ENCODE assay signal across 8 cellular contexts in the genomic region with DNA sequence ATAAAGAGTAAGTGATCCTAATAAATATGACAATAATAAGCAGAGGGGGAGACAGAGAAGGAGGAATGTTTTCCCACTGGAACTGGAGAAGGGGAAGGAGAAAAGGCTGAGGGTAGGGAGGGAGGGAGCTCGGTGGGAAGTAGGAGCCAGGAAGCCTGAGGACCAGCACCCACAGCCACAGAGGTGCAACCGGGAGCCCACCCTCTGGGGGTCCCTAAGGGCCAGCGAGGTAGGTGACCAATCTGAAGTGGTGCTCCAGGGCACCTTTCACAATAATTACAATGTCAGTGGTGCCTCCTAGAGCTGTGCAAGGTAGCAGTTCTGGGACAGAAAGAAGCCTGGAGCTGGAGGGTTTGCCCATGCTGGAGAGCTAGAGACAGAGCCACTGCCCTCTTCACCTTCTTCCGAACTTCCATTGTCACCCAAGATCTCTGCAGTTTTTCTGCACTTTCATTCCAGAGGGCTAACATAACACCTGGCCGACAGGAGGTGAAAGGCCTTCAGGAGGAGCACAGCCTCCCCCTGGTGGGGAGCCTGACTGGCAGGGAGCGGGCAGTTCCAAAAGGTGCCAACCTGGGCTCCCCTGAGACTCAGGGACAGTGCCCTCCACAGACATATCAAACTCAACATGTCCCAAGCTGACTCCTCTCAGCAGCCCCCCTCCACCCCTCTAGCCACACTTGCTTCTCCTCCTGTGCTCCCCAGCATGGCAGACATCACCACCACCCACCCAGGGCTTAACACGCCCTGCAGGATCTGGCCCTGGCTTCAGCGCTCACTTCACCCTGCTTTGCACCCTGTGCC. TPM values are rescaled to one million over a fixed set of nuclear protein-coding genes. Genes with fewer than 3 reads are reported as not detected.
DNase-seq lines count a peak whose midpoint lies in the region; ATAC-seq and TF ChIP-seq lines count a peak whose summit lies in the region.

No MANE protein-coding gene starts in this region.

- no peak for ATAC-seq in GM19395 (IDR thresholded peaks at IDR 0.05; ENCODE audit: unreplicated experiment)

- TF ChIP-seq CTCF in A673 (conservative IDR thresholded peaks at IDR 0.05; ENCODE audit: low read depth, low read length): 0 out of 2 replicates have a peak, but pooled peaks have one; percentile 19
- peak; percentile 55 for TF ChIP-seq CTCF in GM12865 (IDR thresholded peaks at IDR 0.05; ENCODE audit: insufficient read depth, low read depth, low read length, missing control alignments)

- DNase-seq in A673 (ENCODE audit: low spot score) (no peak), GM12865 (ENCODE audit: low read depth) (peak; percentile 42), iPS-NIHi7 (ENCODE audit: extremely low spot score) (peak; percentile 70), posterior vena cava (ENCODE audit: low spot score) (no peak), GOT3 (lab: John Stamatoyannopoulos, UW) (no peak)
- peak; percentile 9 to 13 for DNase-seq in activated CD4-positive, alpha-beta T cell treated with anti-CD3 and anti-CD28 coated beads for 4 hours
- no peak for DNase-seq in stimulated activated CD4-positive, alpha-beta T cell treated with anti-CD3 and anti-CD28 coated beads, Interleukin-2, amount 100 ng/mL, for 48 hours

- H3K36me3 ChIP-seq in A673 (ENCODE audit: insufficient read depth, low read length, poor library complexity, severe bottlenecking): no peaks in the 10 kb centered on the region

- CTCF ChIA-PET in A673 (lab: Charles Lee): no interaction called here

- no peaks in the 10 kb centered on the region for H3K27me3 ChIP-seq in A673 (replicated peaks; ENCODE audit: insufficient read depth, low read depth, low read length, poor library complexity)

- no peak overlapping the region for H3K4me3 ChIP-seq in A673 (ENCODE audit: low read depth, low read length, poor library complexity, severe bottlenecking)
- no peak overlapping the region for H3K4me3 ChIP-seq in GM12865 (ENCODE audit: low read depth, low read length)

- H3K4me1 ChIP-seq in A673 (ENCODE audit: insufficient read depth, low read length, poor library complexity, severe bottlenecking): peaks cover 2% of the 10 kb centered on the region

- H3K9me3 ChIP-seq in A673 (ENCODE audit: low read depth, low read length, poor library complexity, severe bottlenecking): no peaks in the 10 kb centered on the region

- POLR2A ChIA-PET in A673 (lab: Charles Lee; ENCODE audit: low non-redundant PET): no interaction called here

- H3K27ac ChIP-seq in A673 (ENCODE audit: low read depth, low read length, poor library complexity, severe bottlenecking): no peak overlapping the region

- no TSS peak for BruUV-seq in A673 (replicated peaks; lab: Mats Ljungman, UMichigan)

- intact Hi-C loops in A673 (cut with micrococcal nuclease; ENCODE audit: unreplicated experiment): no loop called here
- intact Hi-C loops in posterior vena cava (cut with DNase I): loop anchor here (5.0 to 10.0 kb wide), 3 partner anchors 53 to 436 kb away; partner anchors contain the start of gene GNAI3 (in 1 of the 2)

RNA-seq across cellular contexts. Expression of gene AHCYL1, which starts 4.0 kb away (rescaled TPM):
- total RNA-seq in A673 (2021) (89.6 and 107 TPM in 2 replicates), posterior vena cava (10 to 100 TPM; 64.9 to 67.3 TPM)

RNA-seq across cellular contexts. Expression of gene STRIP1, which starts 53.9 kb away (rescaled TPM):
- total RNA-seq in A673 (2021): 57.7 and 59.6 TPM in 2 replicates
- 10 to 100 TPM; 27.2 to 29.8 TPM for total RNA-seq in posterior vena cava

Comparison
In these comparisons a context has a peak if more than half of its experiments do, and no peak if none do; other contexts are left out.
1. DNase-seq: peak in GM12865 (single experiment), activated CD4-positive, alpha-beta T cell treated with anti-CD3 and anti-CD28 coated beads for 4 hours (2 of 2) and iPS-NIHi7 (single experiment); none in A673 (single experiment), posterior vena cava (single experiment), GOT3 (single experiment) and stimulated activated CD4-positive, alpha-beta T cell treated with anti-CD3 and anti-CD28 coated beads, Interleukin-2, amount 100 ng/mL, for 48 hours (0 of 2).